Comparison of ENCODE assay signal across 21 cellular contexts in the genomic region with DNA sequence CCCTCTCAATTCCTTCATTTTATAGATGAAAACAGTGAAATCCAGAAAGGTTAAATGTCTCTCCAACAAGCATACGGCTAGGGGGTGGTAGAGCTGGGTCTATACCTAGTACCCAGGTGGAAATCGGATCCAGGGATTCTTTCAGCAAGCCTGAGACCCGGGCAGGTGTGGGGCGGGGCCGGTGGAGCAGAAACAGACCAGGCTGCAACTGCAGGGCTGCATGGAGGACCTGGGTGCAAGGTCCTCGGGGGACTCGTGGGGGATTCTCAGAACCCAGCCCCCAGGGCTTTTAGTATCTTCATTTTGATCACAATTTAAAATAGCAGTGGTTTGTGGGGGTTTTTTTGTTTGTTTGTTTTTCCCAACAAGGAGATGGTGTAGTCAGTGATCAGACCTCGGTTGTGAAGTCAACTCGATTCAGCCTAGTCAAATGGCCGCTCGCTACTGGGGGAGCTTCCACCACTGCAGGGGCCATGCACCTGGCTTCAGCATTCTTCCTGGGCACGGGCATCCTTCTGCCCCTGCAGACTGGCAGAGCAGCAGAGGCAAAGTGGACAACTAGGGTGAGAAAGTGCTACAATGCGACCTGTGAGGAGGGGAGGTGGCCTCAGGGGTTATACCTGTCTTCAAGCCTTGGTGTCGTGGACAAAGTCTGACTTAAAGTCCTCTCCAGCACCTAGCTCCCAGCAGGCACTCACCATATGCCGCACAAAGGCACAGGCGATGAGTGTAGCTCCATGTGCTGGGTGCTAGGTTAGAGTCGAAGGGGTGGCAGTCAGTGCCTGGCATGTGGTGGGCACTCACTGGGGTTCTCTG. TPM values are rescaled to one million over a fixed set of nuclear protein-coding genes. Genes with fewer than 3 reads are reported as not detected.
DNase-seq lines count a peak whose midpoint lies in the region; ATAC-seq and TF ChIP-seq lines count a peak whose summit lies in the region.
"Had no signal": no experiment of that assay in that cellular context is flagged by ENCODE, and none has a peak within 500 bp of the region (broad histone marks: within the 10 kb centered on the region; RNA-seq: fewer than 3 reads in every experiment).

No MANE protein-coding gene starts in this region.

- no peak overlapping the region for H2AFZ ChIP-seq in osteoblast (ENCODE audit: low read length)

- no peaks in the 10 kb centered on the region for H3K9me3 ChIP-seq in osteoblast (ENCODE audit: low read depth, low read length)
- H3K9me3 ChIP-seq: heart left ventricle, lower lobe of right lung, mucosa of descending colon, prostate gland had no signal

- no peaks in the 10 kb centered on the region for H3K9me3 Mint-ChIP-seq in activated T-cell treated with anti-CD3 and anti-CD28 coated beads, Interleukin-2, amount 50 U/mL, for 24 hours
- no peaks in the 10 kb centered on the region for H3K9me3 Mint-ChIP-seq in activated T-cell treated with anti-CD3 and anti-CD28 coated beads, Interleukin-2, amount 50 U/mL, for 4 hours
- no peaks in the 10 kb centered on the region for H3K9me3 Mint-ChIP-seq in activated T-helper 1 cell treated with anti-CD3 and anti-CD28 coated beads, Interleukin-12 subunit alpha, Interleukin-12 subunit beta, Interleukin-2, Interleukin-4 antibody, amounts not matched to agents 30 ng/mL and 10 ng/mL and 1 ng/mL, durations not matched to agents 14 hours and 24 hours and 36 hours
- H3K9me3 Mint-ChIP-seq: stimulated activated naive B cell treated with anti-CD40 and anti-IgM and Interleukin-4, amounts not matched to agents 10 μg/mL and 1 μg/mL and 100 μg/mL, for 72 hours had no signal

- no peak overlapping the region for H3K4me3 ChIP-seq in osteoblast (ENCODE audit: insufficient read depth, low read length)
- H3K4me3 ChIP-seq: lower lobe of right lung, mucosa of descending colon, prostate gland had no signal

- TF ChIP-seq CTCF in GM20000 (IDR thresholded peaks at IDR 0.05; ENCODE audit: extremely low read depth, missing control alignments), result no peak
- no peak for TF ChIP-seq CTCF in osteoblast (IDR thresholded peaks at IDR 0.05; ENCODE audit: extremely low read depth, low read depth, low read length)

- ATAC-seq in activated T-cell treated with anti-CD3 and anti-CD28 coated beads, Interleukin-2, amount 50 U/mL, for 4 hours, result no peak
- ATAC-seq in esophagus mucosa (no peak), GM19324 (IDR thresholded peaks at IDR 0.05; ENCODE audit: low FRiP score, unreplicated experiment) (no peak)
- ATAC-seq: heart left ventricle; lower lobe of right lung; mucosa of descending colon; stimulated activated naive B cell treated with anti-CD40 and anti-IgM and Interleukin-4, amounts not matched to agents 10 μg/mL and 1 μg/mL and 100 μg/mL, for 72 hours had no signal

- peaks cover 4% of the 10 kb centered on the region for H3K27me3 Mint-ChIP-seq in activated T-cell treated with anti-CD3 and anti-CD28 coated beads, Interleukin-2, amount 50 U/mL, for 24 hours
- no peaks in the 10 kb centered on the region for H3K27me3 Mint-ChIP-seq in activated T-cell treated with anti-CD3 and anti-CD28 coated beads, Interleukin-2, amount 50 U/mL, for 4 hours (ENCODE audit: low read depth)
- H3K27me3 Mint-ChIP-seq in activated T-helper 1 cell treated with anti-CD3 and anti-CD28 coated beads, Interleukin-12 subunit alpha, Interleukin-12 subunit beta, Interleukin-2, Interleukin-4 antibody, amounts not matched to agents 30 ng/mL and 10 ng/mL and 1 ng/mL, durations not matched to agents 14 hours and 24 hours and 36 hours (ENCODE audit: insufficient read depth), result no peaks in the 10 kb centered on the region
- H3K27me3 Mint-ChIP-seq: stimulated activated naive B cell treated with anti-CD40 and anti-IgM and Interleukin-4, amounts not matched to agents 10 μg/mL and 1 μg/mL and 100 μg/mL, for 72 hours had no signal

- peaks cover 18% of the 10 kb centered on the region for H3K4me1 ChIP-seq in osteoblast (ENCODE audit: insufficient read depth, low read length)
- H3K4me1 ChIP-seq: prostate gland had no signal

- H3K36me3 Mint-ChIP-seq in activated T-cell treated with anti-CD3 and anti-CD28 coated beads, Interleukin-2, amount 50 U/mL, for 24 hours (ENCODE audit: low read depth), result no peaks in the 10 kb centered on the region
- no peaks in the 10 kb centered on the region for H3K36me3 Mint-ChIP-seq in activated T-cell treated with anti-CD3 and anti-CD28 coated beads, Interleukin-2, amount 50 U/mL, for 4 hours (ENCODE audit: insufficient read depth)
- H3K36me3 Mint-ChIP-seq in activated T-helper 1 cell treated with anti-CD3 and anti-CD28 coated beads, Interleukin-12 subunit alpha, Interleukin-12 subunit beta, Interleukin-2, Interleukin-4 antibody, amounts not matched to agents 30 ng/mL and 10 ng/mL and 1 ng/mL, durations not matched to agents 14 hours and 24 hours and 36 hours (ENCODE audit: low read depth), result peaks cover 2% of the 10 kb centered on the region
- H3K36me3 Mint-ChIP-seq: stimulated activated naive B cell treated with anti-CD40 and anti-IgM and Interleukin-4, amounts not matched to agents 10 μg/mL and 1 μg/mL and 100 μg/mL, for 72 hours had no signal

- H3K27ac Mint-ChIP-seq in activated T-cell treated with anti-CD3 and anti-CD28 coated beads, Interleukin-2, amount 50 U/mL, for 24 hours, result peak overlapping the region; percentile 68
- H3K27ac Mint-ChIP-seq in activated T-helper 1 cell treated with anti-CD3 and anti-CD28 coated beads, Interleukin-12 subunit alpha, Interleukin-12 subunit beta, Interleukin-2, Interleukin-4 antibody, amounts not matched to agents 30 ng/mL and 10 ng/mL and 1 ng/mL, durations not matched to agents 14 hours and 24 hours and 36 hours, result peak overlapping the region; percentile 9

- no peaks in the 10 kb centered on the region for H3K27me3 ChIP-seq in osteoblast (ENCODE audit: insufficient read depth, low read length)
- H3K27me3 ChIP-seq: brain microvascular endothelial cell, heart left ventricle had no signal

- DNase-seq in activated T-cell treated with anti-CD3 and anti-CD28 coated beads, Interleukin-2, amount 50 U/mL, for 24 hours, result no peak
- DNase-seq in activated T-cell treated with anti-CD3 and anti-CD28 coated beads, Interleukin-2, amount 50 U/mL, for 4 hours, result no peak
- DNase-seq in GM20000 (ENCODE audit: low spot score) (peak; percentile 9), osteoblast (ENCODE audit: insufficient read length, low spot score, missing footprints) (peak; percentile 77), cerebellum (ENCODE audit: low spot score) (no peak)
- DNase-seq in activated T-helper 1 cell treated with anti-CD3 and anti-CD28 coated beads, Interleukin-12 subunit alpha, Interleukin-12 subunit beta, Interleukin-2, Interleukin-4 antibody, amounts not matched to agents 30 ng/mL and 10 ng/mL and 1 ng/mL, durations not matched to agents 14 hours and 24 hours and 36 hours (ENCODE audit: low spot score), result no peak
- DNase-seq: activated CD4-positive, alpha-beta T cell treated with anti-CD3 and anti-CD28 coated beads for 1 hour; activated T-cell treated with anti-CD3 and anti-CD28 coated beads, Interleukin-2, amount 50 U/mL, for 1 hour; brain microvascular endothelial cell; C1 segment of cervical spinal cord; heart left ventricle; kidney glomerular epithelial cell; lower lobe of right lung; mucosa of descending colon; NCI-H1694 treated with DMSO at 0.1 percent for 48 hours; NCI-H226; stimulated activated CD4-positive, alpha-beta T cell treated with anti-CD3 and anti-CD28 coated beads, Interleukin-4, amount 100 ng/mL, for 4 hours; stimulated activated naive B cell treated with anti-CD40 and anti-IgM and Interleukin-4, amounts not matched to agents 10 μg/mL and 1 μg/mL and 100 μg/mL, for 72 hours had no signal

- intact Hi-C loops in activated T-helper 1 cell treated with anti-CD3 and anti-CD28 coated beads, Interleukin-12 subunit alpha, Interleukin-12 subunit beta, Interleukin-2, Interleukin-4 antibody, amounts not matched to agents 30 ng/mL and 10 ng/mL and 1 ng/mL, durations not matched to agents 14 hours and 24 hours and 36 hours (cut with micrococcal nuclease), result no loop called here

- H3K4me2 ChIP-seq in osteoblast (ENCODE audit: insufficient read depth, low read length), result no peak overlapping the region

- H3K79me2 ChIP-seq in osteoblast (ENCODE audit: insufficient read depth, low read length), result no peaks in the 10 kb centered on the region

- no peak overlapping the region for H3K4me3 Mint-ChIP-seq in activated T-cell treated with anti-CD3 and anti-CD28 coated beads, Interleukin-2, amount 50 U/mL, for 24 hours
- H3K4me3 Mint-ChIP-seq in activated T-cell treated with anti-CD3 and anti-CD28 coated beads, Interleukin-2, amount 50 U/mL, for 4 hours, result no peak overlapping the region
- H3K4me3 Mint-ChIP-seq in activated T-helper 1 cell treated with anti-CD3 and anti-CD28 coated beads, Interleukin-12 subunit alpha, Interleukin-12 subunit beta, Interleukin-2, Interleukin-4 antibody, amounts not matched to agents 30 ng/mL and 10 ng/mL and 1 ng/mL, durations not matched to agents 14 hours and 24 hours and 36 hours, result no peak overlapping the region
- H3K4me3 Mint-ChIP-seq: stimulated activated naive B cell treated with anti-CD40 and anti-IgM and Interleukin-4, amounts not matched to agents 10 μg/mL and 1 μg/mL and 100 μg/mL, for 72 hours had no signal

- H4K20me1 ChIP-seq in osteoblast (ENCODE audit: insufficient read depth, low read length), result no peaks in the 10 kb centered on the region

- H3K4me1 Mint-ChIP-seq in activated T-cell treated with anti-CD3 and anti-CD28 coated beads, Interleukin-2, amount 50 U/mL, for 24 hours (ENCODE audit: low read depth), result peaks cover 20% of the 10 kb centered on the region
- peaks cover 15% of the 10 kb centered on the region for H3K4me1 Mint-ChIP-seq in activated T-cell treated with anti-CD3 and anti-CD28 coated beads, Interleukin-2, amount 50 U/mL, for 4 hours (ENCODE audit: low read depth)
- peaks cover 16% of the 10 kb centered on the region for H3K4me1 Mint-ChIP-seq in activated T-helper 1 cell treated with anti-CD3 and anti-CD28 coated beads, Interleukin-12 subunit alpha, Interleukin-12 subunit beta, Interleukin-2, Interleukin-4 antibody, amounts not matched to agents 30 ng/mL and 10 ng/mL and 1 ng/mL, durations not matched to agents 14 hours and 24 hours and 36 hours (ENCODE audit: low read depth)

- no peak overlapping the region for H3K27ac ChIP-seq in osteoblast (ENCODE audit: low read depth, low read length)
- H3K27ac ChIP-seq: brain microvascular endothelial cell, heart left ventricle, lower lobe of right lung, prostate gland had no signal

- no peaks in the 10 kb centered on the region for H3K36me3 ChIP-seq in osteoblast (ENCODE audit: insufficient read depth, low read length)
- H3K36me3 ChIP-seq: brain microvascular endothelial cell, heart left ventricle, lower lobe of right lung, prostate gland had no signal

RNA-seq across cellular contexts. Expression of a gene that starts 46.3 kb away (rescaled TPM):
- total RNA-seq in activated T-cell treated with anti-CD3 and anti-CD28 coated beads, Interleukin-2, amount 50 U/mL, for 4 hours, result 100 to 1,000 TPM in 1 of 3 donors, 10 to 100 TPM in 2; 98.0 to 104 (median 99.4) TPM
- 99.5 and 104 TPM in 2 replicates for total RNA-seq in activated T-helper 1 cell treated with anti-CD3 and anti-CD28 coated beads, Interleukin-12 subunit alpha, Interleukin-12 subunit beta, Interleukin-2, Interleukin-4 antibody, amounts not matched to agents 30 ng/mL and 10 ng/mL and 1 ng/mL, durations not matched to agents 14 hours and 24 hours and 36 hours
- total RNA-seq in osteoblast (51.8 and 54.2 TPM in 2 replicates), esophagus mucosa (60.8 TPM), cerebellum (25.0 TPM)

Comparison
In these comparisons a context has a peak if more than half of its experiments do, and no peak if none do; other contexts are left out.
1. DNase-seq: peak in GM20000 (single experiment) and osteoblast (single experiment); none in activated T-cell treated with anti-CD3 and anti-CD28 coated beads, Interleukin-2, amount 50 U/mL, for 24 hours (single experiment), activated T-cell treated with anti-CD3 and anti-CD28 coated beads, Interleukin-2, amount 50 U/mL, for 4 hours (single experiment), activated T-helper 1 cell treated with anti-CD3 and anti-CD28 coated beads, Interleukin-12 subunit alpha, Interleukin-12 subunit beta, Interleukin-2, Interleukin-4 antibody, amounts not matched to agents 30 ng/mL and 10 ng/mL and 1 ng/mL, durations not matched to agents 14 hours and 24 hours and 36 hours (single experiment) and cerebellum (single experiment).